ENCODE assay signal across 9 cellular contexts in the genomic region with DNA sequence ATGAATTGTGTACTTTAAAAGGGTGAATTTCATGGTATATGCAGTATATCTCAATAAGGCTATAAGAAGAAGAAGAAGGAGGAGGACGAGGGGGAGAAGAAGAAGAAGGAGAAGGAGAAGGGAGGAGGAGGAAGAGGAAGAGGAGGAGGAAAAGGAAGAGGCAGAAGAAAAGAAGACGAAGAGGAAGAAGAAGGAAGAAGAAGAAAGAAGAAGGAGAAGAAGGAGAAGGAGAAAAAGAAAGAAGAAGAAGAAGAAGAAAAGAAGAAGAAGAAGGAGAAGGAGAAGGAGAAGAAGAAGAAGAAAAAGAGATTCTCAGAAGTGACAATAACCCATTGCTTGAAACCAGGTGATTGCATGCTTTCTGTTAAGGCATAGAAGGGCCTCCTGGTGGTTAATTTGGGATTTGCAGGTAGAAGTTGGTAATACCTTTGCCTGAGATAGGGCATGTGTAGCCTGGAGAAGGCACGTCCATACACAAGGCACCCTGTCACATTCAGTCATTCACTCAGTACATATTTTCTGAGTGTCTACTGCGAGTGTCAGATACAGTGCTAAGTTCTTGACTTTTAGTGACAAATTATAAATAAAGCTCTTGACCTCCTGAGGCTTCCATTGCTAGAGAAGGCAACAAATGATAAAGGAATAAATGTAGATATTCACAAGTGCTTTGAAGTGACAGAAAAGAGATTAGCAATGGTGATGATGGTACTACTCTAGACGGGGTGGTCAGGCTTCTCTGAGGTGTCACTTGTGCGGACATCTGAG.
DNase-seq lines count a peak whose midpoint lies in the region; ATAC-seq lines count a peak whose summit lies in the region.
"Had no signal": no experiment of that assay in that cellular context is flagged by ENCODE, and none has a peak within 500 bp of the region (broad histone marks: within the 10 kb centered on the region; RNA-seq: fewer than 3 reads in every experiment).

No MANE protein-coding gene starts in this region.

- ATAC-seq in GM18499 (IDR thresholded peaks at IDR 0.05; ENCODE audit: insufficient read depth, unreplicated experiment) (peak; percentile 87), HG02973 (IDR thresholded peaks at IDR 0.05; ENCODE audit: unreplicated experiment) (peak; percentile 91), T-helper 17 cell (no peak)

- H3K4me3 Mint-ChIP-seq in T-helper 17 cell: no peak overlapping the region
- H3K4me3 Mint-ChIP-seq: central memory CD8-positive, alpha-beta T cell had no signal

- H3K4me3 ChIP-seq in NT2/D1 (ENCODE audit: insufficient read length, low read depth): no peak overlapping the region

- DNase-seq in A172 (ENCODE audit: low spot score) (peak; percentile 41), NT2/D1 (ENCODE audit: low read depth, low spot score) (peak; percentile 36), germinal center (ENCODE audit: low spot score) (peak; percentile 13), ecto neural progenitor cell (ENCODE audit: low spot score) (no peak), T-helper 17 cell (no peak)
- no peak for DNase-seq in activated naive CD4-positive, alpha-beta T cell (lab: John Stamatoyannopoulos, UW)

- no peak overlapping the region for H3K27ac Mint-ChIP-seq in T-helper 17 cell

- H3K27me3 Mint-ChIP-seq in T-helper 17 cell: no peaks in the 10 kb centered on the region
- H3K27me3 Mint-ChIP-seq: central memory CD8-positive, alpha-beta T cell had no signal

- H3K36me3 ChIP-seq in NT2/D1 (ENCODE audit: insufficient read depth, insufficient read length, low read length): no peaks in the 10 kb centered on the region

- no peaks in the 10 kb centered on the region for H3K4me1 ChIP-seq in NT2/D1 (ENCODE audit: insufficient read depth, insufficient read length)

- no peak overlapping the region for H3K9ac ChIP-seq in NT2/D1 (ENCODE audit: insufficient read length, low read depth)

- H3K36me3 Mint-ChIP-seq in T-helper 17 cell (ENCODE audit: low read depth): no peaks in the 10 kb centered on the region

- no peaks in the 10 kb centered on the region for H3K9me3 ChIP-seq in NT2/D1 (ENCODE audit: insufficient read depth, low read length)
- H3K9me3 ChIP-seq in T-helper 17 cell (ENCODE audit: control insufficient read depth, low read length, poor library complexity, severe bottlenecking): peaks cover 3% of the 10 kb centered on the region

- H3K27me3 ChIP-seq in NT2/D1 (ENCODE audit: insufficient read depth, insufficient read length): no peaks in the 10 kb centered on the region

- H3K4me1 Mint-ChIP-seq in T-helper 17 cell: no peaks in the 10 kb centered on the region
- H3K4me1 Mint-ChIP-seq: central memory CD8-positive, alpha-beta T cell had no signal

Comparison
In these comparisons a context has a peak if more than half of its experiments do, and no peak if none do; other contexts are left out.
1. DNase-seq: peak in A172 (single experiment), NT2/D1 (single experiment) and germinal center (single experiment); none in ecto neural progenitor cell (single experiment), activated naive CD4-positive, alpha-beta T cell (0 of 4) and T-helper 17 cell (0 of 3).